Comparison of ENCODE assay signal across 6 cellular contexts in genomic region chr19:14023404-14024235, GRCh38. TPM values are rescaled to one million over a fixed set of nuclear protein-coding genes. Genes with fewer than 3 reads are reported as not detected.
DNase-seq lines count a peak whose midpoint lies in the region; ATAC-seq and TF ChIP-seq lines count a peak whose summit lies in the region.

No MANE protein-coding gene starts in this region.

- no peaks in the 10 kb centered on the region for H3K27me3 ChIP-seq in H7 (ENCODE audit: control insufficient read depth, insufficient read depth, low read length)

- WGBS in lower leg skin, 2 donors = 60 to 62% methylated on average over 9 of the region's 9 CpGs

- TF ChIP-seq POLR2A in lower leg skin (IDR thresholded peaks at IDR 0.05) = no peak

- intact Hi-C loops in left ventricle myocardium superior (cut with micrococcal nuclease) = no loop called here
- intact Hi-C loops in lower leg skin (cut with DNase I; ENCODE audit: low total_unique reads) = no loop called here

- TF ChIP-seq CTCF in lower leg skin (IDR thresholded peaks at IDR 0.05) = no peak

- no peaks in the 10 kb centered on the region for H3K36me3 ChIP-seq in H7 (replicated peaks; ENCODE audit: control insufficient read depth, insufficient read depth, low read length)

- peak; percentile 79 for DNase-seq in H7
- peak; percentile 75 for DNase-seq in RPMI8226
- DNase-seq in left ventricle myocardium superior = peak; percentile 40
- DNase-seq in lower leg skin (ENCODE audit: low spot score in 2 of 2) = no peak

- H3K4me3 ChIP-seq in H7 (ENCODE audit: insufficient read depth, low read depth, low read length) = no peak overlapping the region
- no peak overlapping the region for H3K4me3 ChIP-seq in lower leg skin (ENCODE audit: low read depth, poor library complexity, severe bottlenecking)

- peak; percentile 74 for ATAC-seq in left ventricle myocardium superior
- ATAC-seq in GM18517 (IDR thresholded peaks at IDR 0.05; ENCODE audit: unreplicated experiment) = no peak
- no peak for ATAC-seq in GM21717 (IDR thresholded peaks at IDR 0.05; ENCODE audit: unreplicated experiment)

RNA-seq across cellular contexts. Expression of gene RLN3, which starts 4.3 kb away (rescaled TPM):
- total RNA-seq in H7 (2014; rRNA removed; shearing (Covaris generic)) = not detected in 2 replicates
- total RNA-seq in left ventricle myocardium superior (not detected), lower leg skin (not detected)

RNA-seq across cellular contexts. Expression of gene IL27RA, which starts 7.9 kb away (rescaled TPM):
- 8.8 and 10.1 TPM in 2 replicates for total RNA-seq in H7 (2014; rRNA removed; shearing (Covaris generic))
- total RNA-seq in left ventricle myocardium superior (5.4 TPM), lower leg skin (1 to 10 TPM in 3 of 4 donors, under 1 TPM in 1; 0.27 to 2.7 (median 2.0) TPM)

RNA-seq across cellular contexts. Expression of gene RFX1, which starts 17.5 kb away (rescaled TPM):
- total RNA-seq in H7 (2014; rRNA removed; shearing (Covaris generic)) = 6.4 and 6.9 TPM in 2 replicates
- total RNA-seq in left ventricle myocardium superior (15.7 TPM), lower leg skin (1 to 10 TPM; 4.5 to 9.2 (median 6.1) TPM)

RNA-seq across cellular contexts. Expression of gene PALM3, which starts 38.3 kb away (rescaled TPM):
- 8.1 and 9.4 TPM in 2 replicates for total RNA-seq in H7 (2014; rRNA removed; shearing (Covaris generic))
- not detected for total RNA-seq in left ventricle myocardium superior
- total RNA-seq in lower leg skin = under 1 TPM in 1 of 4 donors, not detected in 3; 0.10 TPM

RNA-seq across cellular contexts. Expression of gene MISP3, which starts 49.0 kb away (rescaled TPM):
- 0.52 and 0.92 TPM in 2 replicates for total RNA-seq in H7 (2014; rRNA removed; shearing (Covaris generic))
- total RNA-seq in left ventricle myocardium superior (6.8 TPM), lower leg skin (10 to 100 TPM in 3 of 4 donors, 1 to 10 TPM in 1; 9.1 to 26.2 (median 17.2) TPM)

Comparison
In these comparisons a context has a peak if more than half of its experiments do, and no peak if none do; other contexts are left out.
1. DNase-seq: peak in H7 (single experiment), RPMI8226 (single experiment) and left ventricle myocardium superior (single experiment); none in lower leg skin (0 of 2).